Comparison of ENCODE assay signal across 19 cellular contexts in the genomic region with DNA sequence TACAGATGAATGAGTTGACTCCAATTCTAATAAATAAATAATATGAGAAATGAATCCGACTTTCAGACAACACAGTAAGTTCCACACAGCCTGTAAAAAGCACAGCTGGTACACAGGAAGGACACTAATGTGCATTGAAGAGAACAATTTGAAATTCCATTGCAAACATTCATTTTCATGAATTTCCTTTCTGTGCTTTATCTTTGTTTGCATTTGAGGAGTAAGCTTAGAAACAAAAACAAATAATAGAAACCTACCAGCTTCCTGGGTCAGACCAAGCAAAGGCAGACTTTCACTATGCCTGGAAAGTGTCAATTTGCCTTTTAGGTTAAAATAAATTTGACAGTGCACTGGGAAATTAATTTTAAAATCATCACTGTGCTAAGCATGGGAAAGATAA.
A peak's percentile ranks its signal among the peaks of the same experiment; 100 is the strongest.
DNase-seq lines count a peak whose midpoint lies in the region; ATAC-seq, FAIRE-seq and TF ChIP-seq lines count a peak whose summit lies in the region.
"Had no signal": no experiment of that assay in that cellular context is flagged by ENCODE, and none has a peak within 500 bp of the region (broad histone marks: within the 10 kb centered on the region; RNA-seq: fewer than 3 reads in every experiment).

No MANE protein-coding gene starts in this region.

- H3K4me3 ChIP-seq in body of pancreas (no peak overlapping the region), HepG2 (replicated peaks in 1 of 3; ENCODE audit: insufficient read depth in 1 of 3, low read depth in 2 of 3, low read length in 3 of 3) (no peak overlapping the region)
- H3K4me3 ChIP-seq: sigmoid colon, tibial nerve had no signal

- in situ Hi-C loops in HepG2 (cut with HindIII; ENCODE audit: extremely low pct_ligation_motif_present, low pct_unique_long_range_greater_than_20kb), result no loop called here

- no peak for TF ChIP-seq RAD21 in HepG2 (CRISPR knock-in tag; IDR thresholded peaks at IDR 0.05)

- H3K36me3 ChIP-seq in body of pancreas (replicated peaks in 1 of 2; ENCODE audit: insufficient read depth in 1 of 2, low read depth in 2 of 2), result no peaks in the 10 kb centered on the region
- H3K36me3 ChIP-seq in HepG2 (replicated peaks in 1 of 2; ENCODE audit: control insufficient read depth in 1 of 2, insufficient read depth in 2 of 2, low read length in 2 of 2), result no peaks in the 10 kb centered on the region
- H3K36me3 ChIP-seq: sigmoid colon, tibial nerve had no signal

- WGBS in body of pancreas, 2 donors, result 46% methylated on average over 1 of the region's 1 CpG
- 5% methylated on average over 1 of the region's 1 CpG for WGBS in HepG2 (ENCODE audit: low lambda C conversion rate)

- no peak for TF ChIP-seq POLR2A in body of pancreas (IDR thresholded peaks at IDR 0.05)
- TF ChIP-seq POLR2A in HepG2 (IDR thresholded peaks at IDR 0.05; ENCODE audit: insufficient read depth in 1 of 2, low read depth in 2 of 2, low read length in 2 of 2), result no peak

- DNase-seq in Daoy (ENCODE audit: low read depth), result peak; percentile 58
- peak; percentile 29 to 37 for DNase-seq in NCI-H1930 (lab: John Stamatoyannopoulos, UW)
- DNase-seq in body of pancreas, result no peak
- DNase-seq in HepG2 (ENCODE audit: low spot score), result peak; percentile 7
- DNase-seq in activated naive CD4-positive, alpha-beta T cell treated with anti-CD3 and anti-CD28 coated beads, Interleukin-2, amount 50 U/mL, for 72 hours (ENCODE audit: low spot score in 2 of 2), result no peak
- no peak for DNase-seq in activated CD8-positive, alpha-beta T cell treated with anti-CD3 and anti-CD28 coated beads, Interleukin-2, amount 10 ng/mL, durations not matched to agents 7 days and 5 days
- no peak for DNase-seq in activated T-cell treated with anti-CD3 and anti-CD28 coated beads, Interleukin-2, amount 50 U/mL, for 4 hours
- no peak for DNase-seq in NOMO-1 treated with dmso at 0.1 percent for 144 hours (lab: John Stamatoyannopoulos, UW; ENCODE audit: unreplicated experiment)
- DNase-seq: activated CD8-positive, alpha-beta memory T cell treated with anti-CD3 and anti-CD28 coated beads for 24 hours; activated effector memory CD4-positive, alpha-beta T cell treated with anti-CD3 and anti-CD28 coated beads, Interleukin-2, amount 50 U/mL, for 16 hours; aorta; Calu3; MM.1S; NCI-H2171 treated with DMSO at 0.1 percent for 48 hours; OCI-M1; sigmoid colon; stimulated activated CD4-positive, alpha-beta T cell treated with anti-CD3 and anti-CD28 coated beads, Interleukin-4, amount 100 ng/mL, for 4 hours had no signal

- H3K79me2 ChIP-seq in HepG2 (ENCODE audit: insufficient read depth, low read length), result no peaks in the 10 kb centered on the region

- intact Hi-C loops in body of pancreas (cut with DNase I) (no loop called here), HepG2 (cut with micrococcal nuclease; ENCODE audit: unreplicated experiment) (no loop called here)

- H4K20me1 ChIP-seq in HepG2 (ENCODE audit: insufficient read depth, low read length), result no peaks in the 10 kb centered on the region

- H3K4me3 Mint-ChIP-seq in activated CD8-positive, alpha-beta T cell treated with anti-CD3 and anti-CD28 coated beads, Interleukin-2, amount 10 ng/mL, durations not matched to agents 7 days and 5 days, result no peak overlapping the region
- H3K4me3 Mint-ChIP-seq in activated T-cell treated with anti-CD3 and anti-CD28 coated beads, Interleukin-2, amount 50 U/mL, for 4 hours, result no peak overlapping the region
- H3K4me3 Mint-ChIP-seq: neural crest cell had no signal

- POLR2A ChIA-PET in HepG2 (lab: Yijun Ruan, JAX), result no interaction called here
- POLR2A ChIA-PET in activated CD8-positive, alpha-beta T cell treated with anti-CD3 and anti-CD28 coated beads, Interleukin-2, amount 10 ng/mL, durations not matched to agents 7 days and 5 days (lab: Charles Lee), result no interaction called here

- H3K9me3 ChIP-seq in body of pancreas (no peaks in the 10 kb centered on the region), HepG2 (ENCODE audit: low read length) (no peaks in the 10 kb centered on the region)
- H3K9me3 ChIP-seq: sigmoid colon, tibial nerve had no signal

- ATAC-seq in body of pancreas (peak; percentile 52), HepG2 (no peak; the same call in 2 of the 3 replicates)
- no peak for ATAC-seq in activated naive CD4-positive, alpha-beta T cell treated with anti-CD3 and anti-CD28 coated beads, Interleukin-2, amount 50 U/mL, for 72 hours
- ATAC-seq in activated CD8-positive, alpha-beta T cell treated with anti-CD3 and anti-CD28 coated beads, Interleukin-2, amount 10 ng/mL, durations not matched to agents 7 days and 5 days, result no peak
- no peak for ATAC-seq in activated T-cell treated with anti-CD3 and anti-CD28 coated beads, Interleukin-2, amount 50 U/mL, for 4 hours

- no peaks in the 10 kb centered on the region for H3K36me3 Mint-ChIP-seq in activated naive CD4-positive, alpha-beta T cell treated with anti-CD3 and anti-CD28 coated beads, Interleukin-2, amount 50 U/mL, for 72 hours
- no peaks in the 10 kb centered on the region for H3K36me3 Mint-ChIP-seq in activated CD8-positive, alpha-beta T cell treated with anti-CD3 and anti-CD28 coated beads, Interleukin-2, amount 10 ng/mL, durations not matched to agents 7 days and 5 days (ENCODE audit: low read depth)
- no peaks in the 10 kb centered on the region for H3K36me3 Mint-ChIP-seq in activated T-cell treated with anti-CD3 and anti-CD28 coated beads, Interleukin-2, amount 50 U/mL, for 4 hours (ENCODE audit: insufficient read depth)

- no TSS peak for BruUV-seq in HepG2 (replicated peaks; lab: Mats Ljungman, UMichigan)

- H3K27ac Mint-ChIP-seq in activated naive CD4-positive, alpha-beta T cell treated with anti-CD3 and anti-CD28 coated beads, Interleukin-2, amount 50 U/mL, for 72 hours, result no peak overlapping the region
- H3K27ac Mint-ChIP-seq in activated CD8-positive, alpha-beta T cell treated with anti-CD3 and anti-CD28 coated beads, Interleukin-2, amount 10 ng/mL, durations not matched to agents 7 days and 5 days, result no peak overlapping the region

- H3K27me3 Mint-ChIP-seq in activated CD8-positive, alpha-beta T cell treated with anti-CD3 and anti-CD28 coated beads, Interleukin-2, amount 10 ng/mL, durations not matched to agents 7 days and 5 days (ENCODE audit: low read depth), result peaks cover 3% of the 10 kb centered on the region
- H3K27me3 Mint-ChIP-seq in activated T-cell treated with anti-CD3 and anti-CD28 coated beads, Interleukin-2, amount 50 U/mL, for 4 hours (ENCODE audit: low read depth), result peaks cover 10% of the 10 kb centered on the region

- no peak overlapping the region for H3K9ac ChIP-seq in HepG2 (ENCODE audit: insufficient read depth, low read depth, low read length)

- TF ChIP-seq CTCF in body of pancreas (IDR thresholded peaks at IDR 0.05) (no peak), HepG2 (CRISPR knock-in tag; IDR thresholded peaks at IDR 0.05) (no peak)

- FAIRE-seq in HepG2 (lab: Jason Lieb, UNC), result no peak

- TF ChIP-seq EP300 in HepG2 (IDR thresholded peaks at IDR 0.05; ENCODE audit: low read depth in 2 of 2, low read length in 2 of 2) (no peak), HepG2 (CRISPR knock-in tag; IDR thresholded peaks at IDR 0.05; ENCODE audit: borderline replicate concordance) (no peak)

- no peak overlapping the region for H3K27ac ChIP-seq in body of pancreas
- no peak overlapping the region for H3K27ac ChIP-seq in HepG2 (ENCODE audit: extremely low read length, insufficient read depth, low read length)
- H3K27ac ChIP-seq: sigmoid colon, tibial nerve had no signal

- H3K4me2 ChIP-seq in HepG2 (ENCODE audit: low read depth, low read length), result no peak overlapping the region

- H3K4me1 ChIP-seq in body of pancreas, result peaks cover 11% of the 10 kb centered on the region
- H3K4me1 ChIP-seq in HepG2 (ENCODE audit: insufficient read depth, low read length), result peaks cover 12% of the 10 kb centered on the region
- H3K4me1 ChIP-seq: tibial nerve had no signal

- H3K27me3 ChIP-seq in body of pancreas (no peaks in the 10 kb centered on the region), HepG2 (ENCODE audit: control insufficient read depth in 1 of 2, insufficient read depth in 2 of 2, low read length in 2 of 2) (no peaks in the 10 kb centered on the region)
- H3K27me3 ChIP-seq: sigmoid colon, tibial nerve had no signal

- no peak overlapping the region for H2AFZ ChIP-seq in HepG2 (ENCODE audit: low read length)

- H3K9me3 Mint-ChIP-seq in activated naive CD4-positive, alpha-beta T cell treated with anti-CD3 and anti-CD28 coated beads, Interleukin-2, amount 50 U/mL, for 72 hours, result no peaks in the 10 kb centered on the region
- H3K9me3 Mint-ChIP-seq in activated CD8-positive, alpha-beta T cell treated with anti-CD3 and anti-CD28 coated beads, Interleukin-2, amount 10 ng/mL, durations not matched to agents 7 days and 5 days (ENCODE audit: insufficient read depth), result no peaks in the 10 kb centered on the region
- no peaks in the 10 kb centered on the region for H3K9me3 Mint-ChIP-seq in activated T-cell treated with anti-CD3 and anti-CD28 coated beads, Interleukin-2, amount 50 U/mL, for 4 hours
- H3K9me3 Mint-ChIP-seq: neural crest cell had no signal

- CTCF ChIA-PET in HepG2 (lab: Yijun Ruan, JAX; ENCODE audit: low intra/inter-chr PET ratio, low total read pairs), result no interaction called here
- CTCF ChIA-PET in activated CD8-positive, alpha-beta T cell treated with anti-CD3 and anti-CD28 coated beads, Interleukin-2, amount 10 ng/mL, durations not matched to agents 7 days and 5 days (lab: Charles Lee), result interaction anchor here (1.3 kb wide), 1 partner anchor 250 kb away, joined by 3 read pairs; no protein-coding TSS in a partner anchor

- no peaks in the 10 kb centered on the region for H3K4me1 Mint-ChIP-seq in activated CD8-positive, alpha-beta T cell treated with anti-CD3 and anti-CD28 coated beads, Interleukin-2, amount 10 ng/mL, durations not matched to agents 7 days and 5 days (ENCODE audit: low read depth)
- H3K4me1 Mint-ChIP-seq in activated T-cell treated with anti-CD3 and anti-CD28 coated beads, Interleukin-2, amount 50 U/mL, for 4 hours (ENCODE audit: low read depth), result no peaks in the 10 kb centered on the region

TF ChIP-seq in HepG2, 621 proteins besides CTCF, POLR2A, EP300 and RAD21:
- TF ChIP-seq ARHGAP35 (CRISPR knock-in tag; IDR thresholded peaks at IDR 0.05; ENCODE audit: borderline replicate concordance) (no peak), BCL6 (CRISPR knock-in tag; IDR thresholded peaks at IDR 0.05) (peak; percentile 46; the same call in 1 of the 2 replicates)

Comparison
In these comparisons a context has a peak if more than half of its experiments do, and no peak if none do; other contexts are left out.
1. DNase-seq: peak in Daoy (single experiment), NCI-H1930 (2 of 2) and HepG2 (single experiment); none in body of pancreas (0 of 4), activated naive CD4-positive, alpha-beta T cell treated with anti-CD3 and anti-CD28 coated beads, Interleukin-2, amount 50 U/mL, for 72 hours (0 of 2), activated CD8-positive, alpha-beta T cell treated with anti-CD3 and anti-CD28 coated beads, Interleukin-2, amount 10 ng/mL, durations not matched to agents 7 days and 5 days (single experiment), activated T-cell treated with anti-CD3 and anti-CD28 coated beads, Interleukin-2, amount 50 U/mL, for 4 hours (single experiment) and NOMO-1 treated with dmso at 0.1 percent for 144 hours (single experiment).